ENCODE assay signal across 1 cellular context in the genomic region with DNA sequence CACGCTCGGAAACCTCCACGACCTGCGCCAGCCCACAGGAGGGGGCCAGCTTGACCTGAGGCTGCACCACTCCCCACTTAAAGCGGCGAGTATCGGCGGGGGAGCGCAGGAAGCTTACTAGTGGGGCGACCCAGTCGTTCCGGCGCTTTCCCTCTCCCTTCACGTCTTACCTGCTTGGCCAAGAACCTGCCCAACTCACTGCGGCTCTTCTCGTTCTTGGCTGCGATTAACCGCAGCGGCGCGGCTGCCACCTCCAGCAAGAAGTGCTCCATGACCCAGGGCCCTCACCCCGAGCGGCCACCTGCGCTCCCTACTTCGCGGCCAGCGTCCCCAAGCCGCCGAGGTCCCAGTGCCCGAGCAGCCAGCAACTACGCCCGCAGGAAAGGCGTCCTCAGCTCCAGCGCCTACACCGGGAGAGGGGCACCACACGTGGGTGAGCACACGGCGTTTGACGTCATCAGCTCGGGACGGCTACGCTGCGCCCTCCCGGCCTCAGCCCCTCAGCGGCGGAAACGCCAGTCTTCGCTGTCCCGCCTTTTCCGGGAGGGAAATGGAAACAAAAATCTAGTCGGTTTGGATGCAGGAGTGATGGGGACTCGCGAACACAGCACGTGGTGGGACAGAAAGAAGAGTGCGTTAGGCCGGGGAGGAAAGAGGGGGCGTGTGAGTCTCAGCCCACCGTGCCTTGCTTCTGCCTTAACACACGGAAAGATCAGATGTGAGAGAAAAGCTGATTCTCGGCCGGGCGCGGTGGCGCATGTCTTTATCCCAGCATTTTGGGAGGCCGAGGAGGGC.
A peak's percentile ranks its signal among the peaks of the same experiment; 100 is the strongest.
TF ChIP-seq lines count a peak whose summit lies in the region.

A gene with protein sequence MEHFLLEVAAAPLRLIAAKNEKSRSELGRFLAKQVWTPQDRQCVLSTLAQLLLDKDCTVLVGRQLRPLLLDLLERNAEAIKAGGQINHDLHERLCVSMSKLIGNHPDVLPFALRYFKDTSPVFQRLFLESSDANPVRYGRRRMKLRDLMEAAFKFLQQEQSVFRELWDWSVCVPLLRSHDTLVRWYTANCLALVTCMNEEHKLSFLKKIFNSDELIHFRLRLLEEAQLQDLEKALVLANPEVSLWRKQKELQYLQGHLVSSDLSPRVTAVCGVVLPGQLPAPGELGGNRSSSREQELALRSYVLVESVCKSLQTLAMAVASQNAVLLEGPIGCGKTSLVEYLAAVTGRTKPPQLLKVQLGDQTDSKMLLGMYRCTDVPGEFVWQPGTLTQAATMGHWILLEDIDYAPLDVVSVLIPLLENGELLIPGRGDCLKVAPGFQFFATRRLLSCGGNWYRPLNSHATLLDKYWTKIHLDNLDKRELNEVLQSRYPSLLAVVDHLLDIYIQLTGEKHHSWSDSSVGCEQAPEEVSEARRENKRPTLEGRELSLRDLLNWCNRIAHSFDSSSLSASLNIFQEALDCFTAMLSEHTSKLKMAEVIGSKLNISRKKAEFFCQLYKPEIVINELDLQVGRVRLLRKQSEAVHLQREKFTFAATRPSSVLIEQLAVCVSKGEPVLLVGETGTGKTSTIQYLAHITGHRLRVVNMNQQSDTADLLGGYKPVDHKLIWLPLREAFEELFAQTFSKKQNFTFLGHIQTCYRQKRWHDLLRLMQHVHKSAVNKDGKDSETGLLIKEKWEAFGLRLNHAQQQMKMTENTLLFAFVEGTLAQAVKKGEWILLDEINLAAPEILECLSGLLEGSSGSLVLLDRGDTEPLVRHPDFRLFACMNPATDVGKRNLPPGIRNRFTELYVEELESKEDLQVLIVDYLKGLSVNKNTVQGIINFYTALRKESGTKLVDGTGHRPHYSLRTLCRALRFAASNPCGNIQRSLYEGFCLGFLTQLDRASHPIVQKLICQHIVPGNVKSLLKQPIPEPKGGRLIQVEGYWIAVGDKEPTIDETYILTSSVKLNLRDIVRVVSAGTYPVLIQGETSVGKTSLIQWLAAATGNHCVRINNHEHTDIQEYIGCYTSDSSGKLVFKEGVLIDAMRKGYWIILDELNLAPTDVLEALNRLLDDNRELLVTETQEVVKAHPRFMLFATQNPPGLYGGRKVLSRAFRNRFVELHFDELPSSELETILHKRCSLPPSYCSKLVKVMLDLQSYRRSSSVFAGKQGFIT (N-terminal part only) (minus strand): TSS at position 459 of the 795 bp plus-strand sequence. CDS start 187 bp downstream, at position 272.

TF ChIP-seq in GM12878, 131 proteins besides CTCF, POLR2A, EP300 and RAD21 (continued from another document and continues in another):
- TF ChIP-seq, protein P1, sequence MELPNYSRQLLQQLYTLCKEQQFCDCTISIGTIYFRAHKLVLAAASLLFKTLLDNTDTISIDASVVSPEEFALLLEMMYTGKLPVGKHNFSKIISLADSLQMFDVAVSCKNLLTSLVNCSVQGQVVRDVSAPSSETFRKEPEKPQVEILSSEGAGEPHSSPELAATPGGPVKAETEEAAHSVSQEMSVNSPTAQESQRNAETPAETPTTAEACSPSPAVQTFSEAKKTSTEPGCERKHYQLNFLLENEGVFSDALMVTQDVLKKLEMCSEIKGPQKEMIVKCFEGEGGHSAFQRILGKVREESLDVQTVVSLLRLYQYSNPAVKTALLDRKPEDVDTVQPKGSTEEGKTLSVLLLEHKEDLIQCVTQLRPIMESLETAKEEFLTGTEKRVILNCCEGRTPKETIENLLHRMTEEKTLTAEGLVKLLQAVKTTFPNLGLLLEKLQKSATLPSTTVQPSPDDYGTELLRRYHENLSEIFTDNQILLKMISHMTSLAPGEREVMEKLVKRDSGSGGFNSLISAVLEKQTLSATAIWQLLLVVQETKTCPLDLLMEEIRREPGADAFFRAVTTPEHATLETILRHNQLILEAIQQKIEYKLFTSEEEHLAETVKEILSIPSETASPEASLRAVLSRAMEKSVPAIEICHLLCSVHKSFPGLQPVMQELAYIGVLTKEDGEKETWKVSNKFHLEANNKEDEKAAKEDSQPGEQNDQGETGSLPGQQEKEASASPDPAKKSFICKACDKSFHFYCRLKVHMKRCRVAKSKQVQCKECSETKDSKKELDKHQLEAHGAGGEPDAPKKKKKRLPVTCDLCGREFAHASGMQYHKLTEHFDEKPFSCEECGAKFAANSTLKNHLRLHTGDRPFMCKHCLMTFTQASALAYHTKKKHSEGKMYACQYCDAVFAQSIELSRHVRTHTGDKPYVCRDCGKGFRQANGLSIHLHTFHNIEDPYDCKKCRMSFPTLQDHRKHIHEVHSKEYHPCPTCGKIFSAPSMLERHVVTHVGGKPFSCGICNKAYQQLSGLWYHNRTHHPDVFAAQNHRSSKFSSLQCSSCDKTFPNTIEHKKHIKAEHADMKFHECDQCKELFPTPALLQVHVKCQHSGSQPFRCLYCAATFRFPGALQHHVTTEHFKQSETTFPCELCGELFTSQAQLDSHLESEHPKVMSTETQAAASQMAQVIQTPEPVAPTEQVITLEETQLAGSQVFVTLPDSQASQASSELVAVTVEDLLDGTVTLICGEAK (IDR thresholded peaks at IDR 0.05; ENCODE audit: borderline replicate concordance) = peak; percentile 91
- TF ChIP-seq, protein P2, sequence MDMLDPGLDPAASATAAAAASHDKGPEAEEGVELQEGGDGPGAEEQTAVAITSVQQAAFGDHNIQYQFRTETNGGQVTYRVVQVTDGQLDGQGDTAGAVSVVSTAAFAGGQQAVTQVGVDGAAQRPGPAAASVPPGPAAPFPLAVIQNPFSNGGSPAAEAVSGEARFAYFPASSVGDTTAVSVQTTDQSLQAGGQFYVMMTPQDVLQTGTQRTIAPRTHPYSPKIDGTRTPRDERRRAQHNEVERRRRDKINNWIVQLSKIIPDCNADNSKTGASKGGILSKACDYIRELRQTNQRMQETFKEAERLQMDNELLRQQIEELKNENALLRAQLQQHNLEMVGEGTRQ (IDR thresholded peaks at IDR 0.05; ENCODE audit: borderline replicate concordance, low read depth, low read length) = peak; percentile 77
- TF ChIP-seq, protein P3, sequence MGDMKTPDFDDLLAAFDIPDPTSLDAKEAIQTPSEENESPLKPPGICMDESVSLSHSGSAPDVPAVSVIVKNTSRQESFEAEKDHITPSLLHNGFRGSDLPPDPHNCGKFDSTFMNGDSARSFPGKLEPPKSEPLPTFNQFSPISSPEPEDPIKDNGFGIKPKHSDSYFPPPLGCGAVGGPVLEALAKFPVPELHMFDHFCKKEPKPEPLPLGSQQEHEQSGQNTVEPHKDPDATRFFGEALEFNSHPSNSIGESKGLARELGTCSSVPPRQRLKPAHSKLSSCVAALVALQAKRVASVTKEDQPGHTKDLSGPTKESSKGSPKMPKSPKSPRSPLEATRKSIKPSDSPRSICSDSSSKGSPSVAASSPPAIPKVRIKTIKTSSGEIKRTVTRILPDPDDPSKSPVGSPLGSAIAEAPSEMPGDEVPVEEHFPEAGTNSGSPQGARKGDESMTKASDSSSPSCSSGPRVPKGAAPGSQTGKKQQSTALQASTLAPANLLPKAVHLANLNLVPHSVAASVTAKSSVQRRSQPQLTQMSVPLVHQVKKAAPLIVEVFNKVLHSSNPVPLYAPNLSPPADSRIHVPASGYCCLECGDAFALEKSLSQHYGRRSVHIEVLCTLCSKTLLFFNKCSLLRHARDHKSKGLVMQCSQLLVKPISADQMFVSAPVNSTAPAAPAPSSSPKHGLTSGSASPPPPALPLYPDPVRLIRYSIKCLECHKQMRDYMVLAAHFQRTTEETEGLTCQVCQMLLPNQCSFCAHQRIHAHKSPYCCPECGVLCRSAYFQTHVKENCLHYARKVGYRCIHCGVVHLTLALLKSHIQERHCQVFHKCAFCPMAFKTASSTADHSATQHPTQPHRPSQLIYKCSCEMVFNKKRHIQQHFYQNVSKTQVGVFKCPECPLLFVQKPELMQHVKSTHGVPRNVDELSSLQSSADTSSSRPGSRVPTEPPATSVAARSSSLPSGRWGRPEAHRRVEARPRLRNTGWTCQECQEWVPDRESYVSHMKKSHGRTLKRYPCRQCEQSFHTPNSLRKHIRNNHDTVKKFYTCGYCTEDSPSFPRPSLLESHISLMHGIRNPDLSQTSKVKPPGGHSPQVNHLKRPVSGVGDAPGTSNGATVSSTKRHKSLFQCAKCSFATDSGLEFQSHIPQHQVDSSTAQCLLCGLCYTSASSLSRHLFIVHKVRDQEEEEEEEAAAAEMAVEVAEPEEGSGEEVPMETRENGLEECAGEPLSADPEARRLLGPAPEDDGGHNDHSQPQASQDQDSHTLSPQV (IDR thresholded peaks at IDR 0.05) = no peak
- peak; percentile 66 for TF ChIP-seq NR2F1 (conservative IDR thresholded peaks at IDR 0.05)
- TF ChIP-seq PAX5 (IDR thresholded peaks at IDR 0.05; ENCODE audit: borderline replicate concordance, low read depth, low read length) = peak; percentile 81; the same call in 1 of the 2 replicates
- no peak for TF ChIP-seq PAX8 (IDR thresholded peaks at IDR 0.05)
- TF ChIP-seq TAF1 (IDR thresholded peaks at IDR 0.05; ENCODE audit: borderline replicate concordance, low read depth, low read length) = peak; percentile 86
- TF ChIP-seq ATF7 (IDR thresholded peaks at IDR 0.05; ENCODE audit: low read depth) = peak; percentile 86
- peak; percentile 71; the same call in 1 of the 2 replicates for TF ChIP-seq SMAD5 (IDR thresholded peaks at IDR 0.05; ENCODE audit: low read depth)
- 0 out of 2 replicates have a peak, but pooled peaks have one; percentile 34 for TF ChIP-seq RBBP5 (conservative IDR thresholded peaks at IDR 0.05)
- no peak for TF ChIP-seq ZSCAN29 (IDR thresholded peaks at IDR 0.05)
- 0 out of 2 replicates have a peak, but pooled peaks have one; percentile 9 for TF ChIP-seq TCF12 (IDR thresholded peaks at IDR 0.05; ENCODE audit: low read depth, low read length)
- TF ChIP-seq GABPA (IDR thresholded peaks at IDR 0.05; ENCODE audit: low read depth) = peak; percentile 94
- peak; percentile 62; the same call in 2 of the 3 replicates for TF ChIP-seq POU2F2 (IDR thresholded peaks at IDR 0.05; ENCODE audit: borderline replicate concordance, low read depth, low read length)
- TF ChIP-seq, protein P4, sequence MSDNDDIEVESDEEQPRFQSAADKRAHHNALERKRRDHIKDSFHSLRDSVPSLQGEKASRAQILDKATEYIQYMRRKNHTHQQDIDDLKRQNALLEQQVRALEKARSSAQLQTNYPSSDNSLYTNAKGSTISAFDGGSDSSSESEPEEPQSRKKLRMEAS (IDR thresholded peaks at IDR 0.05; ENCODE audit: low read depth, low read length) = peak; percentile 98
- TF ChIP-seq CREB1 (IDR thresholded peaks at IDR 0.05; ENCODE audit: low read depth) = peak; percentile 99
- TF ChIP-seq CBX3 (IDR thresholded peaks at IDR 0.05; ENCODE audit: borderline replicate concordance, low read depth) = no peak
- no peak for TF ChIP-seq ESRRA (IDR thresholded peaks at IDR 0.05; ENCODE audit: low read length)
- no peak; a peak in 1 of 3 replicates for TF ChIP-seq EGR1 (IDR thresholded peaks at IDR 0.05; ENCODE audit: borderline replicate concordance in 1 of 2, low read depth in 2 of 2, low read length in 2 of 2)
- TF ChIP-seq, protein P5, sequence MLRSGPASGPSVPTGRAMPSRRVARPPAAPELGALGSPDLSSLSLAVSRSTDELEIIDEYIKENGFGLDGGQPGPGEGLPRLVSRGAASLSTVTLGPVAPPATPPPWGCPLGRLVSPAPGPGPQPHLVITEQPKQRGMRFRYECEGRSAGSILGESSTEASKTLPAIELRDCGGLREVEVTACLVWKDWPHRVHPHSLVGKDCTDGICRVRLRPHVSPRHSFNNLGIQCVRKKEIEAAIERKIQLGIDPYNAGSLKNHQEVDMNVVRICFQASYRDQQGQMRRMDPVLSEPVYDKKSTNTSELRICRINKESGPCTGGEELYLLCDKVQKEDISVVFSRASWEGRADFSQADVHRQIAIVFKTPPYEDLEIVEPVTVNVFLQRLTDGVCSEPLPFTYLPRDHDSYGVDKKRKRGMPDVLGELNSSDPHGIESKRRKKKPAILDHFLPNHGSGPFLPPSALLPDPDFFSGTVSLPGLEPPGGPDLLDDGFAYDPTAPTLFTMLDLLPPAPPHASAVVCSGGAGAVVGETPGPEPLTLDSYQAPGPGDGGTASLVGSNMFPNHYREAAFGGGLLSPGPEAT (IDR thresholded peaks at IDR 0.05; ENCODE audit: low read depth) = peak; percentile 86
- TF ChIP-seq, protein P6, sequence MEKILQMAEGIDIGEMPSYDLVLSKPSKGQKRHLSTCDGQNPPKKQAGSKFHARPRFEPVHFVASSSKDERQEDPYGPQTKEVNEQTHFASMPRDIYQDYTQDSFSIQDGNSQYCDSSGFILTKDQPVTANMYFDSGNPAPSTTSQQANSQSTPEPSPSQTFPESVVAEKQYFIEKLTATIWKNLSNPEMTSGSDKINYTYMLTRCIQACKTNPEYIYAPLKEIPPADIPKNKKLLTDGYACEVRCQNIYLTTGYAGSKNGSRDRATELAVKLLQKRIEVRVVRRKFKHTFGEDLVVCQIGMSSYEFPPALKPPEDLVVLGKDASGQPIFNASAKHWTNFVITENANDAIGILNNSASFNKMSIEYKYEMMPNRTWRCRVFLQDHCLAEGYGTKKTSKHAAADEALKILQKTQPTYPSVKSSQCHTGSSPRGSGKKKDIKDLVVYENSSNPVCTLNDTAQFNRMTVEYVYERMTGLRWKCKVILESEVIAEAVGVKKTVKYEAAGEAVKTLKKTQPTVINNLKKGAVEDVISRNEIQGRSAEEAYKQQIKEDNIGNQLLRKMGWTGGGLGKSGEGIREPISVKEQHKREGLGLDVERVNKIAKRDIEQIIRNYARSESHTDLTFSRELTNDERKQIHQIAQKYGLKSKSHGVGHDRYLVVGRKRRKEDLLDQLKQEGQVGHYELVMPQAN (conservative IDR thresholded peaks at IDR 0.05) = peak; percentile 93
- TF ChIP-seq IRF4 (IDR thresholded peaks at IDR 0.05; ENCODE audit: low read depth, low read length) = peak; percentile 79; the same call in 1 of the 2 replicates
- TF ChIP-seq, protein P7, sequence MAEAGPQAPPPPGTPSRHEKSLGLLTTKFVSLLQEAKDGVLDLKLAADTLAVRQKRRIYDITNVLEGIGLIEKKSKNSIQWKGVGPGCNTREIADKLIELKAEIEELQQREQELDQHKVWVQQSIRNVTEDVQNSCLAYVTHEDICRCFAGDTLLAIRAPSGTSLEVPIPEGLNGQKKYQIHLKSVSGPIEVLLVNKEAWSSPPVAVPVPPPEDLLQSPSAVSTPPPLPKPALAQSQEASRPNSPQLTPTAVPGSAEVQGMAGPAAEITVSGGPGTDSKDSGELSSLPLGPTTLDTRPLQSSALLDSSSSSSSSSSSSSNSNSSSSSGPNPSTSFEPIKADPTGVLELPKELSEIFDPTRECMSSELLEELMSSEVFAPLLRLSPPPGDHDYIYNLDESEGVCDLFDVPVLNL (IDR thresholded peaks at IDR 0.05; ENCODE audit: low read depth, low read length) = no peak
- TF ChIP-seq NBN (IDR thresholded peaks at IDR 0.05) = peak; percentile 96; the same call in 1 of the 2 replicates
- TF ChIP-seq, protein P8, sequence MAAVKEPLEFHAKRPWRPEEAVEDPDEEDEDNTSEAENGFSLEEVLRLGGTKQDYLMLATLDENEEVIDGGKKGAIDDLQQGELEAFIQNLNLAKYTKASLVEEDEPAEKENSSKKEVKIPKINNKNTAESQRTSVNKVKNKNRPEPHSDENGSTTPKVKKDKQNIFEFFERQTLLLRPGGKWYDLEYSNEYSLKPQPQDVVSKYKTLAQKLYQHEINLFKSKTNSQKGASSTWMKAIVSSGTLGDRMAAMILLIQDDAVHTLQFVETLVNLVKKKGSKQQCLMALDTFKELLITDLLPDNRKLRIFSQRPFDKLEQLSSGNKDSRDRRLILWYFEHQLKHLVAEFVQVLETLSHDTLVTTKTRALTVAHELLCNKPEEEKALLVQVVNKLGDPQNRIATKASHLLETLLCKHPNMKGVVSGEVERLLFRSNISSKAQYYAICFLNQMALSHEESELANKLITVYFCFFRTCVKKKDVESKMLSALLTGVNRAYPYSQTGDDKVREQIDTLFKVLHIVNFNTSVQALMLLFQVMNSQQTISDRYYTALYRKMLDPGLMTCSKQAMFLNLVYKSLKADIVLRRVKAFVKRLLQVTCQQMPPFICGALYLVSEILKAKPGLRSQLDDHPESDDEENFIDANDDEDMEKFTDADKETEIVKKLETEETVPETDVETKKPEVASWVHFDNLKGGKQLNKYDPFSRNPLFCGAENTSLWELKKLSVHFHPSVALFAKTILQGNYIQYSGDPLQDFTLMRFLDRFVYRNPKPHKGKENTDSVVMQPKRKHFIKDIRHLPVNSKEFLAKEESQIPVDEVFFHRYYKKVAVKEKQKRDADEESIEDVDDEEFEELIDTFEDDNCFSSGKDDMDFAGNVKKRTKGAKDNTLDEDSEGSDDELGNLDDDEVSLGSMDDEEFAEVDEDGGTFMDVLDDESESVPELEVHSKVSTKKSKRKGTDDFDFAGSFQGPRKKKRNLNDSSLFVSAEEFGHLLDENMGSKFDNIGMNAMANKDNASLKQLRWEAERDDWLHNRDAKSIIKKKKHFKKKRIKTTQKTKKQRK (IDR thresholded peaks at IDR 0.05; ENCODE audit: low read depth, low read length) = no peak
